Comparison of ENCODE assay signal across 27 cellular contexts in genomic region chr17:75231071-75231470, GRCh38.
"Had no signal": no experiment of that assay in that cellular context is flagged by ENCODE, and none has a peak within 500 bp of the region (broad histone marks: within the 10 kb centered on the region; RNA-seq: fewer than 3 reads in every experiment).

No MANE protein-coding gene starts in this region.

- H3K27me3 Mint-ChIP-seq: effector memory CD8-positive, alpha-beta T cell; naive B cell; natural killer cell treated with Interleukin-12 subunit alpha and Interleukin-12 subunit beta and Interleukin-15 and Interleukin-18, amount 100 ng/mL, for 72 hours; stimulated activated memory B cell treated with anti-CD40 and anti-IgM and Interleukin-4, amounts not matched to agents 10 μg/mL and 1 μg/mL and 100 μg/mL, for 72 hours; stimulated activated naive CD8-positive, alpha-beta T cell treated with anti-CD3 and anti-CD28 coated beads, Interleukin-15, Interleukin-2, amounts not matched to agents 100 ng/mL and 50 ng/mL, for 24 hours had no signal

- H3K9me3 Mint-ChIP-seq: effector memory CD8-positive, alpha-beta T cell; immature natural killer cell; mesothelial cell of epicardium; naive B cell; natural killer cell treated with Interleukin-12 subunit alpha and Interleukin-12 subunit beta and Interleukin-15 and Interleukin-18, amount 100 ng/mL, for 72 hours; neural crest cell; stimulated activated memory B cell treated with anti-CD40 and anti-IgM and Interleukin-4, amounts not matched to agents 10 μg/mL and 1 μg/mL and 100 μg/mL, for 72 hours; stimulated activated naive CD8-positive, alpha-beta T cell treated with anti-CD3 and anti-CD28 coated beads, Interleukin-15, Interleukin-2, amounts not matched to agents 100 ng/mL and 50 ng/mL, for 24 hours had no signal

- H3K4me3 Mint-ChIP-seq: effector memory CD8-positive, alpha-beta T cell; immature natural killer cell; mesothelial cell of epicardium; naive B cell; natural killer cell treated with Interleukin-12 subunit alpha and Interleukin-12 subunit beta and Interleukin-15 and Interleukin-18, amount 100 ng/mL, for 72 hours; neural crest cell; stimulated activated memory B cell treated with anti-CD40 and anti-IgM and Interleukin-4, amounts not matched to agents 10 μg/mL and 1 μg/mL and 100 μg/mL, for 72 hours; stimulated activated naive CD8-positive, alpha-beta T cell treated with anti-CD3 and anti-CD28 coated beads, Interleukin-15, Interleukin-2, amounts not matched to agents 100 ng/mL and 50 ng/mL, for 24 hours had no signal

- H3K4me1 ChIP-seq: colonic mucosa, parathyroid adenoma, prostate gland, right atrium auricular region, tibial nerve had no signal

- H3K27ac Mint-ChIP-seq: effector memory CD8-positive, alpha-beta T cell; immature natural killer cell; mesothelial cell of epicardium; natural killer cell treated with Interleukin-12 subunit alpha and Interleukin-12 subunit beta and Interleukin-15 and Interleukin-18, amount 100 ng/mL, for 72 hours; stimulated activated memory B cell treated with anti-CD40 and anti-IgM and Interleukin-4, amounts not matched to agents 10 μg/mL and 1 μg/mL and 100 μg/mL, for 72 hours; stimulated activated naive CD8-positive, alpha-beta T cell treated with anti-CD3 and anti-CD28 coated beads, Interleukin-15, Interleukin-2, amounts not matched to agents 100 ng/mL and 50 ng/mL, for 24 hours had no signal

- H2AFZ ChIP-seq: parathyroid adenoma had no signal

- H3K9me3 ChIP-seq: colonic mucosa, esophagus squamous epithelium, lower lobe of right lung, mucosa of descending colon, prostate gland, right atrium auricular region, thoracic aorta, tibial nerve, upper lobe of left lung had no signal

- H3K4me3 ChIP-seq: colonic mucosa, esophagus squamous epithelium, lower lobe of right lung, mucosa of descending colon, prostate gland, right atrium auricular region, thoracic aorta, tibial nerve, upper lobe of left lung had no signal

- H3K27ac ChIP-seq: colonic mucosa, esophagus squamous epithelium, lower lobe of right lung, parathyroid adenoma, prostate gland, right atrium auricular region, thoracic aorta, tibial nerve, upper lobe of left lung had no signal

- DNase-seq: colonic mucosa; effector memory CD8-positive, alpha-beta T cell; erythroblast; esophagus squamous epithelium; foreskin melanocyte; hypothalamus; immature natural killer cell; islet precursor cell; left ventricle myocardium superior; lower lobe of right lung; mesenchymal stem cell; mucosa of descending colon; naive B cell; stimulated activated CD4-positive, alpha-beta T cell treated with anti-CD3 and anti-CD28 coated beads, Interleukin-2, amount 100 ng/mL, for 24 hours; stimulated activated CD4-positive, alpha-beta T cell treated with anti-CD3 and anti-CD28 coated beads, Interleukin-4, amount 100 ng/mL, for 24 hours; upper lobe of left lung had no signal

- H3K36me3 ChIP-seq: colonic mucosa had no signal

- H3K4me1 Mint-ChIP-seq: immature natural killer cell; mesothelial cell of epicardium; naive B cell; neural crest cell; stimulated activated memory B cell treated with anti-CD40 and anti-IgM and Interleukin-4, amounts not matched to agents 10 μg/mL and 1 μg/mL and 100 μg/mL, for 72 hours had no signal

- ATAC-seq: effector memory CD8-positive, alpha-beta T cell; left ventricle myocardium superior; mucosa of descending colon; natural killer cell treated with Interleukin-12 subunit alpha and Interleukin-12 subunit beta and Interleukin-15 and Interleukin-18, amount 100 ng/mL, for 72 hours; sciatic nerve; stimulated activated memory B cell treated with anti-CD40 and anti-IgM and Interleukin-4, amounts not matched to agents 10 μg/mL and 1 μg/mL and 100 μg/mL, for 72 hours had no signal

- H3K27me3 ChIP-seq: colonic mucosa, esophagus squamous epithelium, right atrium auricular region, tibial nerve, upper lobe of left lung had no signal

- H3K9ac ChIP-seq: parathyroid adenoma had no signal
